Comparison of ENCODE assay signal across 8 cellular contexts in genomic region chr5:144142030-144142825, GRCh38.
DNase-seq lines count a peak whose midpoint lies in the region; ATAC-seq and TF ChIP-seq lines count a peak whose summit lies in the region.

No MANE protein-coding gene starts in this region.

- no peak overlapping the region for H3K4me3 ChIP-seq in DOHH2 (ENCODE audit: low read length)

- TF ChIP-seq CTCF in DOHH2 (IDR thresholded peaks at IDR 0.05; ENCODE audit: low read depth, low read length, poor library complexity, severe bottlenecking): peak; percentile 70

- no peaks in the 10 kb centered on the region for H3K9me3 ChIP-seq in DOHH2 (ENCODE audit: control insufficient read depth, insufficient read depth, low read length)

- ATAC-seq in GM19438 (IDR thresholded peaks at IDR 0.05; ENCODE audit: low read depth, unreplicated experiment) (peak; percentile 98), HG03280 (IDR thresholded peaks at IDR 0.05; ENCODE audit: unreplicated experiment) (peak; percentile 94)

- no peaks in the 10 kb centered on the region for H4K20me1 ChIP-seq in DOHH2 (ENCODE audit: control insufficient read depth, insufficient read depth, low read depth, low read length)

- intact Hi-C loops in posterior cingulate gyrus (cut with DNase I): loop anchor here (10.0 kb wide), 1 partner anchor 317 kb away; no protein-coding TSS in a partner anchor

- no peak overlapping the region for H3K27ac ChIP-seq in DOHH2 (ENCODE audit: low read depth, low read length)

- peak overlapping the region; percentile 45 for H3K4me2 ChIP-seq in DOHH2 (ENCODE audit: low read length)

- H3K36me3 ChIP-seq in DOHH2 (ENCODE audit: control insufficient read depth, low read length): no peaks in the 10 kb centered on the region

- DNase-seq in NCI-H774 (lab: John Stamatoyannopoulos, UW) (peak; percentile 26), T47D (ENCODE audit: low read depth in 1 of 2, low spot score in 1 of 2) (peak; percentile 42 to 79), left kidney (ENCODE audit: low read depth, low spot score) (peak; percentile 72), posterior cingulate gyrus (no peak)
- no peak for DNase-seq in effector CD4-positive, alpha-beta T cell

- H3K9me2 ChIP-seq in DOHH2 (replicated peaks; ENCODE audit: control insufficient read depth, low read length): no peaks in the 10 kb centered on the region

- H3K27me3 ChIP-seq in DOHH2 (ENCODE audit: control insufficient read depth, low read length): no peaks in the 10 kb centered on the region

- H3K4me1 ChIP-seq in DOHH2 (ENCODE audit: control insufficient read depth, low read length): peaks cover 17% of the 10 kb centered on the region

- in situ Hi-C loops in T47D (cut with HindIII; ENCODE audit: low pct_unique_long_range_greater_than_20kb, low sequenced_read_pairs): no loop called here

- H3F3A ChIP-seq in DOHH2 (ENCODE audit: control insufficient read depth, insufficient read depth): no peaks in the 10 kb centered on the region

- H3K79me2 ChIP-seq in DOHH2 (ENCODE audit: control insufficient read depth, low read length): no peaks in the 10 kb centered on the region

Comparison
In these comparisons a context has a peak if more than half of its experiments do, and no peak if none do; other contexts are left out.
1. DNase-seq: peak in NCI-H774 (single experiment), T47D (2 of 2) and left kidney (single experiment); none in posterior cingulate gyrus (0 of 10) and effector CD4-positive, alpha-beta T cell (single experiment).